Comparison of ENCODE assay signal across 6 cellular contexts in the genomic region with DNA sequence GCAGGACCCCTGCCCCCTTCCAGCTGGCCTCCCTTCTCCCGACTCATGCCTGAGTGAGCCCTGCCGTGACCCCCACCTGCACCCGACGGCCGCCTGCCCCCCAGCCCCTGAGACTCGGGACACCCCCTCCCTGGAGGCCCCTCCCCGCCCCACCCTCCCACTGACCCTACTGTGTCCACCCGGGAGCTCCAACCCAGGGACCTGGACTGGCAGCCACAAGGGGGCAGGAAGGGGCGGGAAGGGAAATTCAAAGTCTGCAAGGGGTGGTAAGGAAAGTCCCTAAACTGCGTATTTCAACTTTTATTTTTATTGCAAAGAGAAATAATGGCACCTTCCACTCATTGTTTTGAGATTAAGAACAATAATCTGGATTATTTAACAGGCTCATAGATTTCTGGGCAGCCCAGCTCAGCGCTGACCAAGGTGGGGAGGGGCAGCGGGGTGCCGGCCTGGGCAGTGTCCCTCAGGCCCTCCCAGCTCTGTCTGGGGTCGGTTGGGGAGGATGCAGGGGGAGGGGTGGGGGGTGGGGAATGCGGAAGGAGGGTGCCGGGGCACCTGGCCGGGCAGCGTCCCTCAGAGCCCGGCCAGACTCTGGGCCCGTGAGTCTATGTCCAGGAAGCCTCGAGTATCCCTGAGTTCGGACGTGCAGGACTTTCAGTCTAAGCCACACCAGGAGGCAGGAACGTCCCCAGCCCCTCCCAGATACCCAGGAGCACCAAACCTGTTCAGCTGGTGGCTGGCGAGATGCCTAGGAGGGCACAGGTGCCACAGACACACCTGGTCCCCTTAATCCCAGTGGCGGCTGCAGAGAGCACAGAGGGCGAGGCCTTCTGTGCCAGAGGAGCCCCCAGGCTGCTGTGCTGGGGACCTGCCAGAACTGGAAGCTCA. TPM values are rescaled to one million over a fixed set of nuclear protein-coding genes. Genes with fewer than 3 reads are reported as not detected.
DNase-seq lines count a peak whose midpoint lies in the region; ATAC-seq, FAIRE-seq and TF ChIP-seq lines count a peak whose summit lies in the region.

No MANE protein-coding gene starts in this region.

- H3K27me3 ChIP-seq in H1 (replicated peaks in 1 of 4; ENCODE audit: control insufficient read depth in 3 of 4, extremely low read depth in 1 of 4, insufficient read depth in 3 of 4, low read length in 3 of 4), result no peaks in the 10 kb centered on the region

- POLR2A ChIA-PET in H1 (lab: Charles Lee; ENCODE audit: partially characterized antibody), result interaction anchor here (1.1 to 3.7 kb wide), 4 partner anchors 16 to 104 kb away, joined by 4 to 26 read pairs (median 4); a partner anchor contains a TSS

- H3K9me3 Mint-ChIP-seq in stimulated activated memory B cell treated with anti-CD40 and anti-IgM and Interleukin-4, amounts not matched to agents 10 μg/mL and 1 μg/mL and 100 μg/mL, for 72 hours, result no peaks in the 10 kb centered on the region

- H2AK5ac ChIP-seq in H1 (ENCODE audit: low read depth, low read length), result no peak overlapping the region

- no peak overlapping the region for H2AFZ ChIP-seq in H1 (ENCODE audit: low read length)

- H3K4me1 Mint-ChIP-seq in stimulated activated memory B cell treated with anti-CD40 and anti-IgM and Interleukin-4, amounts not matched to agents 10 μg/mL and 1 μg/mL and 100 μg/mL, for 72 hours, result peaks cover 59% of the 10 kb centered on the region

- no peaks in the 10 kb centered on the region for H3K36me3 ChIP-seq in H1 (ENCODE audit: control insufficient read depth in 2 of 4, insufficient read depth in 4 of 4, low read length in 3 of 4)

- no peak overlapping the region for H4K91ac ChIP-seq in H1 (replicated peaks; ENCODE audit: insufficient read length, low read length)

- H3K23ac ChIP-seq in H1 (ENCODE audit: insufficient read length), result no peak overlapping the region

- CTCF ChIA-PET in H1 (lab: Charles Lee; ENCODE audit: partially characterized antibody), result interaction anchor here (0.5 to 4.8 kb wide), 66 partner anchors 8 to 638 kb away, joined by 3 to 23 read pairs (median 4); a partner anchor contains a TSS

- no peak overlapping the region for H2BK5ac ChIP-seq in H1 (ENCODE audit: low read depth, low read length)

- peak; percentile 44 for DNase-seq in DMS53 treated with DMSO at 0.1 percent for 48 hours (lab: John Stamatoyannopoulos, UW; ENCODE audit: unreplicated experiment)
- peak; percentile 67 for DNase-seq in NCI-H2196 treated with DMSO at 0.1 percent for 48 hours (lab: John Stamatoyannopoulos, UW; ENCODE audit: unreplicated experiment)
- no peak for DNase-seq in H1 (ENCODE audit: low read depth in 1 of 2, low spot score in 2 of 2)
- DNase-seq in cerebellar cortex (ENCODE audit: low spot score), result no peak
- no peak for DNase-seq in NCI-H1436 treated with DMSO at 0.1 percent for 48 hours (lab: John Stamatoyannopoulos, UW)

- 0 out of 2 replicates have a peak overlapping the region, but pooled peaks have one; percentile 22 for H4K8ac ChIP-seq in H1 (ENCODE audit: extremely low read depth, insufficient read depth, low read length)

- no peak overlapping the region for H2BK15ac ChIP-seq in H1 (ENCODE audit: low read length)

- no peak for FAIRE-seq in H1 (lab: Jason Lieb, UNC)

- no peaks in the 10 kb centered on the region for H3K9me3 ChIP-seq in H1 (ENCODE audit: insufficient read depth in 2 of 2, low read depth in 1 of 2, low read length in 1 of 2)

- 0 out of 2 replicates have a peak overlapping the region, but pooled peaks have one; percentile 61 for H2BK20ac ChIP-seq in H1 (ENCODE audit: low read length)

- H2BK12ac ChIP-seq in H1 (ENCODE audit: low read depth, low read length), result peak overlapping the region; percentile 75; the same call in 1 of the 2 replicates

- H3K79me1 ChIP-seq in H1 (ENCODE audit: low read depth, low read length), result no peaks in the 10 kb centered on the region

- WGBS in H1 (ENCODE audit: extremely low coverage in 1 of 2, insufficient coverage in 1 of 2, insufficient read length in 1 of 2, insufficient replicate concordance in 2 of 2, low coverage in 1 of 2, low lambda C conversion rate in 2 of 2, missing lambda C conversion rate in 1 of 2), 2 experiments, result 74% methylated on average over 17 of the region's 27 CpGs; no CpG with 5 or more reads in 1 of the 2 experiments

- ATAC-seq in stimulated activated memory B cell treated with anti-CD40 and anti-IgM and Interleukin-4, amounts not matched to agents 10 μg/mL and 1 μg/mL and 100 μg/mL, for 72 hours, result no peak

- no peak overlapping the region for H3K27ac ChIP-seq in H1 (ENCODE audit: low read depth, low read length)

- peaks cover 13% of the 10 kb centered on the region for H3K27me3 Mint-ChIP-seq in stimulated activated memory B cell treated with anti-CD40 and anti-IgM and Interleukin-4, amounts not matched to agents 10 μg/mL and 1 μg/mL and 100 μg/mL, for 72 hours

- no peak for TF ChIP-seq RAD21 in H1 (IDR thresholded peaks at IDR 0.05 in 1 of 2, conservative IDR thresholded peaks at IDR 0.05 in 1 of 2; ENCODE audit: low read depth in 2 of 2, low read length in 2 of 2)

- H3K36me3 Mint-ChIP-seq in stimulated activated memory B cell treated with anti-CD40 and anti-IgM and Interleukin-4, amounts not matched to agents 10 μg/mL and 1 μg/mL and 100 μg/mL, for 72 hours, result no peaks in the 10 kb centered on the region

- no peak for TF ChIP-seq POLR2A in H1 (IDR thresholded peaks at IDR 0.05; ENCODE audit: control extremely low read depth in 1 of 2, low read depth in 2 of 2, low read length in 2 of 2)

- H4K20me1 ChIP-seq in H1 (replicated peaks in 1 of 2; ENCODE audit: control insufficient read depth in 1 of 2, insufficient read depth in 2 of 2, low read length in 2 of 2), result no peaks in the 10 kb centered on the region

- no peak overlapping the region for H2BK120ac ChIP-seq in H1 (replicated peaks; ENCODE audit: low read depth, low read length)

- H3K9ac ChIP-seq in H1 (replicated peaks in 1 of 4; ENCODE audit: extremely low read depth in 1 of 4, low read depth in 3 of 4, low read length in 3 of 4), result no peak overlapping the region

- no peak overlapping the region for H3K14ac ChIP-seq in H1 (ENCODE audit: insufficient read length)

- no peak overlapping the region for H3K56ac ChIP-seq in H1 (replicated peaks; ENCODE audit: insufficient read length, low read depth, low read length)

- H3K79me2 ChIP-seq in H1 (ENCODE audit: control insufficient read depth in 1 of 2, insufficient read depth in 2 of 2, low read length in 2 of 2), result no peaks in the 10 kb centered on the region

- TF ChIP-seq CTCF in H1 (IDR thresholded peaks at IDR 0.05; ENCODE audit: control extremely low read depth in 1 of 3, insufficient read depth in 1 of 3, low read depth in 1 of 3, low read length in 3 of 3), result peak in 2 of 3 experiments; percentile 40 to 47; a peak in 3 of 4 replicates

- peak overlapping the region in 1 of 2 experiments; percentile 67; a peak in 2 of 4 replicates for H3K4me2 ChIP-seq in H1 (ENCODE audit: insufficient read depth in 1 of 2, low read depth in 2 of 2, low read length in 2 of 2)

- peaks cover 0 to 23% (median 3%) of the 10 kb centered on the region in 4 experiments; a peak in 5 of 7 replicates for H3K4me1 ChIP-seq in H1 (replicated peaks in 1 of 4; ENCODE audit: control insufficient read depth in 3 of 4, insufficient read depth in 4 of 4, low read length in 3 of 4)

- H3K4ac ChIP-seq in H1 (replicated peaks; ENCODE audit: insufficient read length, low read depth, low read length), result no peak overlapping the region

- TF ChIP-seq EP300 in H1 (IDR thresholded peaks at IDR 0.05; ENCODE audit: borderline replicate concordance in 1 of 2, low read depth in 2 of 2, low read length in 2 of 2), result no peak

- 0 out of 2 replicates have a peak overlapping the region, but pooled peaks have one; percentile 51 for H3K18ac ChIP-seq in H1 (ENCODE audit: extremely low read depth, low read length)

- H3K27ac Mint-ChIP-seq in stimulated activated memory B cell treated with anti-CD40 and anti-IgM and Interleukin-4, amounts not matched to agents 10 μg/mL and 1 μg/mL and 100 μg/mL, for 72 hours, result peak overlapping the region; percentile 60

- peak overlapping the region in 1 of 4 experiments; percentile 48; a peak in 2 of 8 replicates for H3K4me3 ChIP-seq in H1 (ENCODE audit: extremely low read depth in 1 of 4, insufficient read depth in 2 of 4, low read depth in 3 of 4, low read length in 4 of 4)

- H4K5ac ChIP-seq in H1 (ENCODE audit: insufficient read length, low read depth, low read length), result peak overlapping the region; percentile 29

- no peaks in the 10 kb centered on the region for H3K23me2 ChIP-seq in H1 (ENCODE audit: low read depth, low read length)

- peak overlapping the region; percentile 70 for H3K4me3 Mint-ChIP-seq in stimulated activated memory B cell treated with anti-CD40 and anti-IgM and Interleukin-4, amounts not matched to agents 10 μg/mL and 1 μg/mL and 100 μg/mL, for 72 hours

RNA-seq across cellular contexts. Expression of a gene that starts 1.3 kb away (rescaled TPM):
- total RNA-seq in H1 (2021; fragmentation: NEBNext Ultra II Directional; extraction: Animal tissue kit (Norgen Biotek cat#: 25700)), result 0.17 and 0.19 TPM in 2 replicates
- polyA plus RNA-seq in H1 (2011; rRNA removed), result 0.12 and 0.30 TPM in 2 replicates
- 0.27 TPM for polyA plus RNA-seq in H1 (2011; cell fraction: cytosol; rRNA removed)
- 0.67 TPM for polyA plus RNA-seq in H1 (2011; cell fraction: nucleus; rRNA removed)
- polyA plus RNA-seq in H1 (2012, experiment 1 of 2), result 0.32 to 0.41 TPM (median 0.40 TPM) in 4 replicates
- 0.25 TPM for polyA plus RNA-seq in H1 (2012, experiment 2 of 2)
- polyA plus RNA-seq in H1 (2013, experiment 1 of 2), result 0.08 TPM
- 0.07 TPM for polyA plus RNA-seq in H1 (2013, experiment 2 of 2)
- 0.12 TPM in 1 of 2 replicates, not detected in the other for polyA minus RNA-seq in H1 (2011; rRNA and poly(A)+ RNA removed)
- 0.37 TPM for polyA minus RNA-seq in H1 (2011; cell fraction: cytosol; rRNA and poly(A)+ RNA removed)
- 0.20 TPM for polyA minus RNA-seq in H1 (2011; cell fraction: nucleus; rRNA and poly(A)+ RNA removed)

RNA-seq across cellular contexts. Expression of a gene that starts 9.1 kb away (rescaled TPM):
- total RNA-seq in H1 (2021; fragmentation: NEBNext Ultra II Directional; extraction: Animal tissue kit (Norgen Biotek cat#: 25700)), result 0.29 and 0.76 TPM in 2 replicates
- 0.39 and 0.66 TPM in 2 replicates for polyA plus RNA-seq in H1 (2011; rRNA removed)
- 0.36 TPM for polyA plus RNA-seq in H1 (2011; cell fraction: cytosol; rRNA removed)
- polyA plus RNA-seq in H1 (2011; cell fraction: nucleus; rRNA removed), result 2.9 TPM
- 0.23 to 0.46 TPM (median 0.39 TPM) in 4 replicates for polyA plus RNA-seq in H1 (2012, experiment 1 of 2)
- 0.10 TPM for polyA plus RNA-seq in H1 (2012, experiment 2 of 2)
- polyA plus RNA-seq in H1 (2013, experiment 1 of 2), result 0.28 TPM
- 0.15 TPM for polyA plus RNA-seq in H1 (2013, experiment 2 of 2)
- 0.10 TPM in 1 of 2 replicates, not detected in the other for polyA minus RNA-seq in H1 (2011; rRNA and poly(A)+ RNA removed)
- not detected for polyA minus RNA-seq in H1 (2011; cell fraction: cytosol; rRNA and poly(A)+ RNA removed)
- polyA minus RNA-seq in H1 (2011; cell fraction: nucleus; rRNA and poly(A)+ RNA removed), result 0.50 TPM

RNA-seq across cellular contexts. Expression of a gene that starts 15.5 kb away (rescaled TPM):
- 2.5 and 2.6 TPM in 2 replicates for total RNA-seq in H1 (2021; fragmentation: NEBNext Ultra II Directional; extraction: Animal tissue kit (Norgen Biotek cat#: 25700))
- 8.8 and 13.5 TPM in 2 replicates for polyA plus RNA-seq in H1 (2011; rRNA removed)
- polyA plus RNA-seq in H1 (2011; cell fraction: cytosol; rRNA removed), result 9.1 TPM
- polyA plus RNA-seq in H1 (2011; cell fraction: nucleus; rRNA removed), result 17.7 TPM
- 2.1 to 3.9 TPM (median 3.5 TPM) in 4 replicates for polyA plus RNA-seq in H1 (2012, experiment 1 of 2)
- 3.5 TPM for polyA plus RNA-seq in H1 (2012, experiment 2 of 2)
- 3.0 TPM for polyA plus RNA-seq in H1 (2013, experiment 1 of 2)
- polyA plus RNA-seq in H1 (2013, experiment 2 of 2), result 2.8 TPM
- polyA minus RNA-seq in H1 (2011; rRNA and poly(A)+ RNA removed), result 2.3 and 2.5 TPM in 2 replicates
- 4.5 TPM for polyA minus RNA-seq in H1 (2011; cell fraction: cytosol; rRNA and poly(A)+ RNA removed)
- polyA minus RNA-seq in H1 (2011; cell fraction: nucleus; rRNA and poly(A)+ RNA removed), result 7.0 TPM

RNA-seq across cellular contexts. Expression of a gene that starts 17.9 kb away (rescaled TPM):
- 125 and 138 TPM in 2 replicates for total RNA-seq in H1 (2021; fragmentation: NEBNext Ultra II Directional; extraction: Animal tissue kit (Norgen Biotek cat#: 25700))
- polyA plus RNA-seq in H1 (2011; rRNA removed), result 30.5 and 49.9 TPM in 2 replicates
- 13.6 TPM for polyA plus RNA-seq in H1 (2011; cell fraction: cytosol; rRNA removed)
- polyA plus RNA-seq in H1 (2011; cell fraction: nucleus; rRNA removed), result 40.2 TPM
- 38.8 to 127 TPM (median 112 TPM) in 4 replicates for polyA plus RNA-seq in H1 (2012, experiment 1 of 2)
- 66.7 TPM for polyA plus RNA-seq in H1 (2012, experiment 2 of 2)
- polyA plus RNA-seq in H1 (2013, experiment 1 of 2), result 147 TPM
- polyA plus RNA-seq in H1 (2013, experiment 2 of 2), result 151 TPM
- polyA minus RNA-seq in H1 (2011; rRNA and poly(A)+ RNA removed), result 2.8 and 4.9 TPM in 2 replicates
- polyA minus RNA-seq in H1 (2011; cell fraction: cytosol; rRNA and poly(A)+ RNA removed), result 109 TPM
- polyA minus RNA-seq in H1 (2011; cell fraction: nucleus; rRNA and poly(A)+ RNA removed), result 58.7 TPM

RNA-seq across cellular contexts. Expression of a gene that starts 35.6 kb away (rescaled TPM):
- total RNA-seq in H1 (2021; fragmentation: NEBNext Ultra II Directional; extraction: Animal tissue kit (Norgen Biotek cat#: 25700)), result 17.5 and 18.2 TPM in 2 replicates
- 7.9 and 14.0 TPM in 2 replicates for polyA plus RNA-seq in H1 (2011; rRNA removed)
- polyA plus RNA-seq in H1 (2011; cell fraction: cytosol; rRNA removed), result 10.0 TPM
- 48.4 TPM for polyA plus RNA-seq in H1 (2011; cell fraction: nucleus; rRNA removed)
- polyA plus RNA-seq in H1 (2012, experiment 1 of 2), result 7.8 to 17.1 TPM (median 14.4 TPM) in 4 replicates
- 9.1 TPM for polyA plus RNA-seq in H1 (2012, experiment 2 of 2)
- polyA plus RNA-seq in H1 (2013, experiment 1 of 2), result 9.5 TPM
- 8.5 TPM for polyA plus RNA-seq in H1 (2013, experiment 2 of 2)
- polyA minus RNA-seq in H1 (2011; rRNA and poly(A)+ RNA removed), result 16.0 and 19.4 TPM in 2 replicates
- polyA minus RNA-seq in H1 (2011; cell fraction: cytosol; rRNA and poly(A)+ RNA removed), result 21.0 TPM
- 35.2 TPM for polyA minus RNA-seq in H1 (2011; cell fraction: nucleus; rRNA and poly(A)+ RNA removed)

Comparison
In these comparisons a context has a peak if more than half of its experiments do, and no peak if none do; other contexts are left out.
1. DNase-seq: peak in DMS53 treated with DMSO at 0.1 percent for 48 hours (single experiment) and NCI-H2196 treated with DMSO at 0.1 percent for 48 hours (single experiment); none in H1 (0 of 2), cerebellar cortex (single experiment) and NCI-H1436 treated with DMSO at 0.1 percent for 48 hours (single experiment).